8 cellular contexts compared by ENCODE assay signal in the genomic region with DNA sequence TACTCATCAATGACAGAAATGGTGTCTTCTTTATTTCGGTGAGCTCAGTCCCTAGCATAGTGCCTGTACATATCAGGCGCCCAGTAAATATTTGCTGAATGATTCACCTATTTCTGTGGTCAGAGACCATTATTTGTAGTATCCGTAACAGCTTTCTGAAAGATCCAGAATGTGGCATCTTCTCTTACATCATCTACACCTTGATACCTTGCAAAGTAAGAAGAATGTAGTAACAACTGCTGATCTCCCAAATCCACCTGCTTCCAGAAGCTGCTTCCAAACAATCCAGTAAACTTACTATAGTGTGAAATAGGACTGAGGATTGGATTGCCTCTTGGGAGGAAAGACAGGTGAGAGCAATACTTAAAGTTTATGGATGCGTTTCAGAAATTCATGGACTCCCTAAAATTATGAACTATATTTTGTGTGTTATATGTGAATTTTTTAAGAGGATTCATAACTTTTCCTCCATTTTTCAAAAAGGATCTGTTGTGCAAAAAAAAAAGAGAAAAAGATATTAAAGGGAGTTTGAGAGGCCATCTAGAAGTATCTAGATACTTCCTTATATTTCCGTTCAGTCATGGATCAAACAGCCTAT. TPM values are rescaled to one million over a fixed set of nuclear protein-coding genes. Genes with fewer than 3 reads are reported as not detected.
DNase-seq lines count a peak whose midpoint lies in the region; ATAC-seq, FAIRE-seq and TF ChIP-seq lines count a peak whose summit lies in the region.

No MANE protein-coding gene starts in this region.

- WGBS in testis, 2 donors, result 71 to 81% methylated on average over 5 of the region's 5 CpGs

- peak overlapping the region; percentile 85; the same call in 1 of the 2 replicates for H2AFZ ChIP-seq in OCI-LY7 (ENCODE audit: low read length)

- H3K9me2 ChIP-seq in OCI-LY7 (ENCODE audit: insufficient read depth, low read length), result no peaks in the 10 kb centered on the region

- H3K27me3 Mint-ChIP-seq in endothelial cell (ENCODE audit: unreplicated experiment) (peaks cover 1% of the 10 kb centered on the region), progenitor cell of endocrine pancreas (peaks cover 23% of the 10 kb centered on the region)

- H3K9me3 Mint-ChIP-seq in endothelial cell (ENCODE audit: unreplicated experiment) (no peaks in the 10 kb centered on the region), progenitor cell of endocrine pancreas (ENCODE audit: low read depth) (no peaks in the 10 kb centered on the region)

- ATAC-seq in HG03159 (IDR thresholded peaks at IDR 0.05; ENCODE audit: unreplicated experiment), result no peak

- H3K4me2 ChIP-seq in OCI-LY7 (ENCODE audit: low read length), result peak overlapping the region; percentile 66

- TF ChIP-seq CTCF in OCI-LY7 (conservative IDR thresholded peaks at IDR 0.05; ENCODE audit: low read length) (no peak), endothelial cell (IDR thresholded peaks at IDR 0.05; ENCODE audit: unreplicated experiment) (no peak), progenitor cell of endocrine pancreas (IDR thresholded peaks at IDR 0.05; ENCODE audit: unreplicated experiment) (no peak), testis (IDR thresholded peaks at IDR 0.05) (no peak)

- H3K4me3 ChIP-seq in OCI-LY7 (ENCODE audit: low read depth, low read length, poor library complexity, severe bottlenecking), result peak overlapping the region; percentile 99
- H3K4me3 ChIP-seq in testis, result peak overlapping the region in 1 of 2 donors; percentile 91

- TF ChIP-seq POLR2A in testis (IDR thresholded peaks at IDR 0.05), result no peak

- peak overlapping the region; percentile 95 for H3K27ac Mint-ChIP-seq in endothelial cell (ENCODE audit: unreplicated experiment)
- H3K27ac Mint-ChIP-seq in progenitor cell of endocrine pancreas, result no peak overlapping the region

- DNase-seq in GM19239 (ENCODE audit: insufficient read length, low spot score), result no peak
- DNase-seq in OCI-LY7 (ENCODE audit: low spot score), result no peak
- DNase-seq in endothelial cell (ENCODE audit: low spot score), result no peak
- no peak for DNase-seq in progenitor cell of endocrine pancreas (ENCODE audit: low spot score, unreplicated experiment)
- DNase-seq in NCI-H128 (lab: John Stamatoyannopoulos, UW; ENCODE audit: unreplicated experiment), result no peak
- no peak for DNase-seq in stimulated activated CD4-positive, alpha-beta T cell treated with anti-CD3 and anti-CD28 coated beads, Interleukin-15, amount 100 ng/mL, for 24 hours
- no peak for DNase-seq in testis

- H3K36me3 ChIP-seq in OCI-LY7 (ENCODE audit: insufficient read depth, low read length) (peaks cover 8% of the 10 kb centered on the region), testis (ENCODE audit: low read depth, missing control alignments) (no peaks in the 10 kb centered on the region)

- TSS peak; percentile 97 for BruUV-seq in OCI-LY7 (replicated peaks; lab: Mats Ljungman, UMichigan)

- FAIRE-seq in GM19239 (lab: Jason Lieb, UNC), result peak; percentile 48

- peaks cover 8% of the 10 kb centered on the region for H4K20me1 ChIP-seq in OCI-LY7 (ENCODE audit: insufficient read depth, low read length)

- no peaks in the 10 kb centered on the region for H3K27me3 ChIP-seq in testis

- intact Hi-C loops in OCI-LY7 (cut with micrococcal nuclease; ENCODE audit: unreplicated experiment), result loop anchor here (2.0 kb wide), 2 partner anchors 156 to 206 kb away; partner anchors contain the start of genes DTNB and RAB10
- intact Hi-C loops in testis (cut with DNase I; ENCODE audit: low total_unique reads), result no loop called here

- peak overlapping the region; percentile 34 for H3K27ac ChIP-seq in OCI-LY7 (ENCODE audit: low read depth, low read length, poor library complexity, severe bottlenecking)
- peak overlapping the region in 1 of 2 donors; percentile 56 for H3K27ac ChIP-seq in testis

- H3K4me3 Mint-ChIP-seq in endothelial cell (ENCODE audit: unreplicated experiment), result peak overlapping the region; percentile 98
- H3K4me3 Mint-ChIP-seq in progenitor cell of endocrine pancreas (ENCODE audit: low read depth), result peak overlapping the region; percentile 96

- H3K4me1 ChIP-seq in OCI-LY7 (ENCODE audit: insufficient read depth, low read length, poor library complexity, severe bottlenecking) (peaks cover 26% of the 10 kb centered on the region), testis (peaks cover 8% of the 10 kb centered on the region)

- H3K36me3 Mint-ChIP-seq in endothelial cell (ENCODE audit: low read depth, unreplicated experiment) (peaks cover 7% of the 10 kb centered on the region), progenitor cell of endocrine pancreas (ENCODE audit: insufficient read depth) (no peaks in the 10 kb centered on the region)

- no peaks in the 10 kb centered on the region for H3K9me3 ChIP-seq in OCI-LY7 (ENCODE audit: low read length)
- H3K9me3 ChIP-seq in testis, result no peaks in the 10 kb centered on the region

- peaks cover 39% of the 10 kb centered on the region for H3K79me2 ChIP-seq in OCI-LY7 (ENCODE audit: insufficient read depth, low read depth, low read length)

- peaks cover 19% of the 10 kb centered on the region for H3K4me1 Mint-ChIP-seq in endothelial cell (ENCODE audit: unreplicated experiment)
- peaks cover 8% of the 10 kb centered on the region for H3K4me1 Mint-ChIP-seq in progenitor cell of endocrine pancreas (ENCODE audit: low read depth)

- CTCF ChIA-PET in OCI-LY7 (lab: Charles Lee; ENCODE audit: unreplicated experiment), result interaction anchor here (0.7 to 1.5 kb wide), 2 partner anchors 24 to 26 kb away, joined by 3 to 6 read pairs; no protein-coding TSS in a partner anchor

- POLR2A ChIA-PET in OCI-LY7 (lab: Charles Lee), result interaction anchor here (0.6 to 2.7 kb wide), 17 partner anchors 11 to 1386 kb away, joined by 3 to 26 read pairs (median 4); partner anchors contain the start of genes DTNB and RAB10

RNA-seq across cellular contexts. Expression of gene ASXL2, which starts 0.9 kb away (rescaled TPM):
- total RNA-seq in OCI-LY7 (2014; rRNA removed; shearing (Covaris generic)), result 11.4 and 12.4 TPM in 2 replicates
- total RNA-seq in OCI-LY7 (2022) (31.8 and 33.1 TPM in 2 replicates), endothelial cell (ENCODE audit: unreplicated experiment) (33.4 TPM), progenitor cell of endocrine pancreas (24.3 and 24.8 TPM in 2 replicates), testis (10 to 100 TPM; 40.9 to 51.9 TPM)
- 43.3 TPM for polyA plus RNA-seq in testis (ENCODE audit: insufficient read depth, low read depth, low replicate concordance)
